In the genomic region with DNA sequence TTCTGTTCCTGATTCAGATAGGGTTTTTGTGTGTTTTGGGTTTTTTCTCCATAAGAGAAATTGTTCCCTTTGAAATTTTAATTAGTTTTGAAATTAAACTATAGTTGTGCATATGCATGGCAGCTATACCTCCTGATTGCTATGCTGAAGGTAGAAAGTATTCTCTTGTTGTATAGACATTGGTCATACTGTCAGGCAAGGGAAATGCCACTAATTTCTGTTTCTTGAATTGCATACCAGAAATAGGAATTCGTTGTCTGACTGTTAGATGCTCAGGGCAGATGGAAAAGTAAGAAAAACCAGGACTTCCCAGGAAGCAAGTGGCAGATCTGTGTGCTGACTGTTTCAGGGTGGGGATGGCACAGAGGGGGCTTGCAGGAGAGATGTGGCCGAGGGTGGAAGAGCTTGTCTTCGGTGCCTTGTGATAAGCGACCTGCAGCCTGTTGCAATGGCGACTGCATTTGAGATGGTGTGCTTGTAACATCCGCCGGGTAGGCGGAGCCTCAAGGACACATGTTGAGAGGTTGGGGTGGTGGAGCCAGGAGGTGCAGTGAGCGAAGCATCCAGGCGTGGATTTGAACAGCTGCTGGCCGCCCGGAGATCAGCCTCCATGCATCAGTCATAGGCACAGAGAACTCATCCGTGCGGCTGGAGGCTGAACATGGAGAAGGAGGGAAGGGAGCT, we compare ENCODE assay signal across 1 cellular context.
TF ChIP-seq lines count a peak whose summit lies in the region.

No MANE protein-coding gene starts in this region.

TF ChIP-seq in K562, 482 proteins besides CTCF, POLR2A, EP300 and RAD21 (continues in another document):
- peak; percentile 52 for TF ChIP-seq CBFA2T3 (IDR thresholded peaks at IDR 0.05)
- TF ChIP-seq PPARD (CRISPR knock-in tag; IDR thresholded peaks at IDR 0.05): no peak
- 0 out of 4 replicates have a peak, but pooled peaks of 1 of the 2 experiments have one; percentile 33 for TF ChIP-seq BCLAF1 (IDR thresholded peaks at IDR 0.05; ENCODE audit: borderline replicate concordance in 1 of 2, control insufficient read depth in 1 of 2, low read depth in 2 of 2, low read length in 1 of 2)
- TF ChIP-seq ZBTB49 (CRISPR knock-in tag; IDR thresholded peaks at IDR 0.05; ENCODE audit: borderline replicate concordance): no peak
- no peak for TF ChIP-seq BACH1 (tag; IDR thresholded peaks at IDR 0.05)
- no peak for TF ChIP-seq CLOCK (CRISPR knock-in tag; IDR thresholded peaks at IDR 0.05; ENCODE audit: borderline replicate concordance)
- peak; percentile 52; the same call in 1 of the 2 replicates for TF ChIP-seq POLR2H (tag; IDR thresholded peaks at IDR 0.05; ENCODE audit: low read depth)
- peak; percentile 53; the same call in 1 of the 2 replicates for TF ChIP-seq ATF7 (IDR thresholded peaks at IDR 0.05)
- TF ChIP-seq KDM1A (IDR thresholded peaks at IDR 0.05): peak; percentile 14 to 21; a peak in 2 of 4 replicates
- TF ChIP-seq, protein P1, sequence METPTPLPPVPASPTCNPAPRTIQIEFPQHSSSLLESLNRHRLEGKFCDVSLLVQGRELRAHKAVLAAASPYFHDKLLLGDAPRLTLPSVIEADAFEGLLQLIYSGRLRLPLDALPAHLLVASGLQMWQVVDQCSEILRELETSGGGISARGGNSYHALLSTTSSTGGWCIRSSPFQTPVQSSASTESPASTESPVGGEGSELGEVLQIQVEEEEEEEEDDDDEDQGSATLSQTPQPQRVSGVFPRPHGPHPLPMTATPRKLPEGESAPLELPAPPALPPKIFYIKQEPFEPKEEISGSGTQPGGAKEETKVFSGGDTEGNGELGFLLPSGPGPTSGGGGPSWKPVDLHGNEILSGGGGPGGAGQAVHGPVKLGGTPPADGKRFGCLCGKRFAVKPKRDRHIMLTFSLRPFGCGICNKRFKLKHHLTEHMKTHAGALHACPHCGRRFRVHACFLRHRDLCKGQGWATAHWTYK (CRISPR knock-in tag; IDR thresholded peaks at IDR 0.05): peak; percentile 56; the same call in 1 of the 2 replicates
- TF ChIP-seq ZNF57 (CRISPR knock-in tag; IDR thresholded peaks at IDR 0.05): no peak
- 0 out of 2 replicates have a peak, but pooled peaks have one; percentile 36 for TF ChIP-seq CREM (IDR thresholded peaks at IDR 0.05; ENCODE audit: low read depth)
- no peak for TF ChIP-seq ZNF354B (CRISPR knock-in tag; IDR thresholded peaks at IDR 0.05)
- TF ChIP-seq, protein P2, sequence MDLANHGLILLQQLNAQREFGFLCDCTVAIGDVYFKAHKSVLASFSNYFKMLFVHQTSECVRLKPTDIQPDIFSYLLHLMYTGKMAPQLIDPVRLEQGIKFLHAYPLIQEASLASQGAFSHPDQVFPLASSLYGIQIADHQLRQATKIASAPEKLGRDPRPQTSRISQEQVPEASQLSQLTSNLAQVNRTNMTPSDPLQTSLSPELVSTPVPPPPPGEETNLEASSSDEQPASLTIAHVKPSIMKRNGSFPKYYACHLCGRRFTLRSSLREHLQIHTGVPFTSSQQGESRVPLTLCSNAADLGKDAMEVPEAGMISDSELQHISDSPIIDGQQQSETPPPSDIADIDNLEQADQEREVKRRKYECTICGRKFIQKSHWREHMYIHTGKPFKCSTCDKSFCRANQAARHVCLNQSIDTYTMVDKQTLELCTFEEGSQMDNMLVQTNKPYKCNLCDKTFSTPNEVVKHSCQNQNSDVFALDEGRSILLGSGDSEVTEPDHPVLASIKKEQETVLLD (IDR thresholded peaks at IDR 0.05): peak; percentile 63; the same call in 1 of the 2 replicates
- peak; percentile 87; the same call in 1 of the 2 replicates for TF ChIP-seq HDAC2 (IDR thresholded peaks at IDR 0.05)
- TF ChIP-seq, protein P3, sequence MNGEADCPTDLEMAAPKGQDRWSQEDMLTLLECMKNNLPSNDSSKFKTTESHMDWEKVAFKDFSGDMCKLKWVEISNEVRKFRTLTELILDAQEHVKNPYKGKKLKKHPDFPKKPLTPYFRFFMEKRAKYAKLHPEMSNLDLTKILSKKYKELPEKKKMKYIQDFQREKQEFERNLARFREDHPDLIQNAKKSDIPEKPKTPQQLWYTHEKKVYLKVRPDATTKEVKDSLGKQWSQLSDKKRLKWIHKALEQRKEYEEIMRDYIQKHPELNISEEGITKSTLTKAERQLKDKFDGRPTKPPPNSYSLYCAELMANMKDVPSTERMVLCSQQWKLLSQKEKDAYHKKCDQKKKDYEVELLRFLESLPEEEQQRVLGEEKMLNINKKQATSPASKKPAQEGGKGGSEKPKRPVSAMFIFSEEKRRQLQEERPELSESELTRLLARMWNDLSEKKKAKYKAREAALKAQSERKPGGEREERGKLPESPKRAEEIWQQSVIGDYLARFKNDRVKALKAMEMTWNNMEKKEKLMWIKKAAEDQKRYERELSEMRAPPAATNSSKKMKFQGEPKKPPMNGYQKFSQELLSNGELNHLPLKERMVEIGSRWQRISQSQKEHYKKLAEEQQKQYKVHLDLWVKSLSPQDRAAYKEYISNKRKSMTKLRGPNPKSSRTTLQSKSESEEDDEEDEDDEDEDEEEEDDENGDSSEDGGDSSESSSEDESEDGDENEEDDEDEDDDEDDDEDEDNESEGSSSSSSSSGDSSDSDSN (IDR thresholded peaks at IDR 0.05; ENCODE audit: borderline replicate concordance in 1 of 2, low read depth in 2 of 2, low read length in 2 of 2): 0 out of 4 replicates have a peak, but pooled peaks of 1 of the 2 experiments have one; percentile 45
- TF ChIP-seq, protein P4, sequence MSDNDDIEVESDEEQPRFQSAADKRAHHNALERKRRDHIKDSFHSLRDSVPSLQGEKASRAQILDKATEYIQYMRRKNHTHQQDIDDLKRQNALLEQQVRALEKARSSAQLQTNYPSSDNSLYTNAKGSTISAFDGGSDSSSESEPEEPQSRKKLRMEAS (CRISPR knock-in tag; IDR thresholded peaks at IDR 0.05): peak; percentile 90
- TF ChIP-seq ZNF592 (IDR thresholded peaks at IDR 0.05): peak; percentile 88
- peak; percentile 74 for TF ChIP-seq DMBX1 (CRISPR knock-in tag; IDR thresholded peaks at IDR 0.05; ENCODE audit: borderline replicate concordance)
- TF ChIP-seq TFAP4 (CRISPR knock-in tag; IDR thresholded peaks at IDR 0.05; ENCODE audit: borderline replicate concordance): peak; percentile 99
- peak in 1 of 3 experiments; percentile 74; a peak in 1 of 6 replicates for TF ChIP-seq ZBTB11 (CRISPR knock-in tag; IDR thresholded peaks at IDR 0.05)
- no peak for TF ChIP-seq ATF1 (CRISPR knock-in tag; IDR thresholded peaks at IDR 0.05)
- 0 out of 2 replicates have a peak, but pooled peaks have one; percentile 47 for TF ChIP-seq ATF1 (tag; IDR thresholded peaks at IDR 0.05)
- TF ChIP-seq CREBBP (IDR thresholded peaks at IDR 0.05; ENCODE audit: low read depth, low read length): no peak
- TF ChIP-seq COPS2 (conservative IDR thresholded peaks at IDR 0.05): no peak
- TF ChIP-seq PHTF2 (CRISPR knock-in tag; IDR thresholded peaks at IDR 0.05): no peak
